ENCODE assay signal across 8 cellular contexts in genomic region chr16:56610017-56610608, GRCh38. TPM values are rescaled to one million over a fixed set of nuclear protein-coding genes. Genes with fewer than 3 reads are reported as not detected.
A peak's percentile ranks its signal among the peaks of the same experiment; 100 is the strongest.
DNase-seq lines count a peak whose midpoint lies in the region; ATAC-seq, FAIRE-seq and TF ChIP-seq lines count a peak whose summit lies in the region.

No MANE protein-coding gene starts in this region.

- DNase-seq in GM23248 = peak; percentile 96
- DNase-seq in RCC 7860 (ENCODE audit: low spot score) = peak; percentile 88
- peak; percentile 45 for DNase-seq in activated gamma-delta T cell treated with anti-CD3 and anti-CD28 coated beads, Interleukin-2, amount 50 U/mL, for 16 hours (ENCODE audit: low read depth)
- peak; percentile 78 for DNase-seq in glomerular visceral epithelial cell (ENCODE audit: extremely low spot score)
- DNase-seq in NCI-H1048 (lab: John Stamatoyannopoulos, UW) = no peak
- no peak for DNase-seq in NCI-H1105 (lab: John Stamatoyannopoulos, UW)

- no peak for TF ChIP-seq POLR2A in GM18505 (IDR thresholded peaks at IDR 0.05; ENCODE audit: borderline replicate concordance, extremely low read depth, insufficient read depth, insufficient read length)

- H3K9me2 ChIP-seq in GM23248 (ENCODE audit: insufficient read depth) = no peaks in the 10 kb centered on the region

- H3K79me2 ChIP-seq in GM23248 (ENCODE audit: insufficient read depth) = peaks cover 12% of the 10 kb centered on the region; the same call in 1 of the 2 replicates

- H3K27ac ChIP-seq in GM23248 (peak overlapping the region; percentile 100), skin epidermis (peak overlapping the region; percentile 48 to 99 (median 92))

- H3K36me3 ChIP-seq in GM23248 (ENCODE audit: low read depth) = no peaks in the 10 kb centered on the region

- no peak for ATAC-seq in GM18505 (IDR thresholded peaks at IDR 0.05; ENCODE audit: unreplicated experiment)

- H3F3A ChIP-seq in GM23248 (ENCODE audit: insufficient read depth) = peaks cover 87% of the 10 kb centered on the region

- FAIRE-seq in RCC 7860 (lab: Jason Lieb, UNC) = no peak

- 0 out of 2 replicates have a peak overlapping the region, but pooled peaks have one; percentile 20 for H2AFZ ChIP-seq in GM23248

- 1 to 3% methylated on average over 10 of the region's 10 CpGs for WGBS in GM23248 (ENCODE audit: low coverage in 1 of 2, low lambda C conversion rate in 2 of 2, missing lambda C conversion rate in 2 of 2), 2 experiments

- H4K20me1 ChIP-seq in GM23248 (ENCODE audit: insufficient read depth) = no peaks in the 10 kb centered on the region

- no peaks in the 10 kb centered on the region for H3K27me3 ChIP-seq in GM23248 (replicated peaks; ENCODE audit: insufficient read depth)

- peaks cover 76% of the 10 kb centered on the region for H3K4me1 ChIP-seq in GM23248 (ENCODE audit: insufficient read depth)

- H3K4me2 ChIP-seq in GM23248 (ENCODE audit: unreplicated experiment) = peak overlapping the region; percentile 92

- in situ Hi-C loops in GM23248 (cut with MboI) = no loop called here

- no peaks in the 10 kb centered on the region for H3K9me3 ChIP-seq in GM23248 (ENCODE audit: low read depth)

- H3K4me3 ChIP-seq in GM23248 (peak overlapping the region; percentile 95), skin epidermis (peak overlapping the region in 6 of 7 experiments; percentile 44 to 69 (median 56))

- H3K9ac ChIP-seq in GM23248 = peak overlapping the region; percentile 96

RNA-seq across cellular contexts. Expression of gene MT2A, which starts 1.7 kb away (rescaled TPM):
- total RNA-seq in GM23248 (2014; rRNA removed; shearing (Covaris generic)) = 109 and 211 TPM in 2 replicates
- polyA plus RNA-seq in GM23248 (2016; fragmentation: Nextera tagmentation; extraction: Ambion mirVana) = 3,414 and 3,441 TPM in 2 replicates

RNA-seq across cellular contexts. Expression of gene MT1E, which starts 15.5 kb away (rescaled TPM):
- total RNA-seq in GM23248 (2014; rRNA removed; shearing (Covaris generic)) = 178 TPM in 2 replicates
- polyA plus RNA-seq in GM23248 (2016; fragmentation: Nextera tagmentation; extraction: Ambion mirVana) = 329 and 352 TPM in 2 replicates

RNA-seq across cellular contexts. Expression of gene MT3, which starts 20.8 kb away (rescaled TPM):
- not detected in 2 replicates for total RNA-seq in GM23248 (2014; rRNA removed; shearing (Covaris generic))
- polyA plus RNA-seq in GM23248 (2016; fragmentation: Nextera tagmentation; extraction: Ambion mirVana) = not detected in 2 replicates

RNA-seq across cellular contexts. Expression of gene MT1M, which starts 22.3 kb away (rescaled TPM):
- 3.8 and 8.2 TPM in 2 replicates for total RNA-seq in GM23248 (2014; rRNA removed; shearing (Covaris generic))
- polyA plus RNA-seq in GM23248 (2016; fragmentation: Nextera tagmentation; extraction: Ambion mirVana) = 15.2 and 20.1 TPM in 2 replicates

RNA-seq across cellular contexts. Expression of gene MT1A, which starts 28.4 kb away (rescaled TPM):
- not detected in 2 replicates for total RNA-seq in GM23248 (2014; rRNA removed; shearing (Covaris generic))
- 2.3 and 3.3 TPM in 2 replicates for polyA plus RNA-seq in GM23248 (2016; fragmentation: Nextera tagmentation; extraction: Ambion mirVana)

Comparison
In these comparisons a context has a peak if more than half of its experiments do, and no peak if none do; other contexts are left out.
1. DNase-seq: peak in GM23248 (single experiment), RCC 7860 (single experiment), activated gamma-delta T cell treated with anti-CD3 and anti-CD28 coated beads, Interleukin-2, amount 50 U/mL, for 16 hours (single experiment) and glomerular visceral epithelial cell (single experiment); none in NCI-H1048 (single experiment) and NCI-H1105 (single experiment).